ENCODE assay signal across 8 cellular contexts in genomic region chr11:22304337-22304961, GRCh38. TPM values are rescaled to one million over a fixed set of nuclear protein-coding genes. Genes with fewer than 3 reads are reported as not detected.
DNase-seq lines count a peak whose midpoint lies in the region; ATAC-seq, FAIRE-seq and TF ChIP-seq lines count a peak whose summit lies in the region.

No MANE protein-coding gene starts in this region.

- H3K36me3 ChIP-seq in tibial nerve: no peaks in the 10 kb centered on the region

- peaks cover 3 to 11% (median 6%) of the 10 kb centered on the region in 3 donors for H3K27me3 Mint-ChIP-seq in CD14-positive monocyte (ENCODE audit: low read depth in 3 of 3)

- TF ChIP-seq EP300 in tibial nerve (IDR thresholded peaks at IDR 0.05): no peak

- no peak for TF ChIP-seq POLR2A in tibial nerve (IDR thresholded peaks at IDR 0.05)

- TF ChIP-seq CTCF in CD14-positive monocyte (IDR thresholded peaks at IDR 0.05): peak; percentile 75
- TF ChIP-seq CTCF in GM20000 (IDR thresholded peaks at IDR 0.05; ENCODE audit: extremely low read depth, missing control alignments): peak; percentile 31
- peak; percentile 38 to 62 (median 52) for TF ChIP-seq CTCF in tibial nerve (IDR thresholded peaks at IDR 0.05)

- no peak overlapping the region for H3K27ac ChIP-seq in tibial nerve

- intact Hi-C loops in CD14-positive monocyte (cut with micrococcal nuclease): no loop called here

- no peaks in the 10 kb centered on the region for H3K4me1 ChIP-seq in tibial nerve

- DNase-seq in CD14-positive monocyte (ENCODE audit: low spot score) (no peak), GM20000 (ENCODE audit: low spot score) (peak; percentile 16), NCI-H1105 treated with DMSO at 0.1 percent for 48 hours (lab: John Stamatoyannopoulos, UW) (peak; percentile 69), hepatic stellate cell (ENCODE audit: low spot score) (peak; percentile 7), tibial nerve (ENCODE audit: low spot score in 2 of 2) (no peak)

- no peak overlapping the region for H3K4me3 ChIP-seq in tibial nerve

- peak; percentile 83 for FAIRE-seq in TTC549 (lab: Jason Lieb, UNC)

- H3K4me1 Mint-ChIP-seq in CD14-positive monocyte: no peaks in the 10 kb centered on the region

- H3K27ac Mint-ChIP-seq in CD14-positive monocyte: no peak overlapping the region

- no peaks in the 10 kb centered on the region for H3K9me3 Mint-ChIP-seq in CD14-positive monocyte

- ATAC-seq in HG03108 (IDR thresholded peaks at IDR 0.05; ENCODE audit: unreplicated experiment) (no peak), HG03469 (IDR thresholded peaks at IDR 0.05; ENCODE audit: unreplicated experiment) (no peak)

- no peak overlapping the region for H3K4me3 Mint-ChIP-seq in CD14-positive monocyte

- no peaks in the 10 kb centered on the region for H3K9me3 ChIP-seq in tibial nerve

- H3K27me3 ChIP-seq in tibial nerve: no peaks in the 10 kb centered on the region

- WGBS in tibial nerve, 2 donors: 46 to 49% methylated on average over 5 of the region's 5 CpGs

- H3K36me3 Mint-ChIP-seq in CD14-positive monocyte: no peaks in the 10 kb centered on the region

RNA-seq across cellular contexts. Expression of gene SLC17A6, which starts 33.7 kb away (rescaled TPM):
- polyA plus RNA-seq in CD14-positive monocyte: not detected
- total RNA-seq in tibial nerve: not detected

Comparison
In these comparisons a context has a peak if more than half of its experiments do, and no peak if none do; other contexts are left out.
1. DNase-seq: peak in GM20000 (single experiment), NCI-H1105 treated with DMSO at 0.1 percent for 48 hours (single experiment) and hepatic stellate cell (single experiment); none in CD14-positive monocyte (single experiment) and tibial nerve (0 of 2).
2. Peak in every context shown above with its lines, with median percentiles within 50 percentile points of each other: CTCF ChIP-seq.